Comparison of ENCODE assay signal across 8 cellular contexts in genomic region chr15:64355559-64356442, GRCh38. TPM values are rescaled to one million over a fixed set of nuclear protein-coding genes. Genes with fewer than 3 reads are reported as not detected.
A peak's percentile ranks its signal among the peaks of the same experiment; 100 is the strongest.
DNase-seq lines count a peak whose midpoint lies in the region; ATAC-seq and TF ChIP-seq lines count a peak whose summit lies in the region.

TSS of gene CSNK1G1 (minus strand) at chr15:64356173. CDS start at chr15:64300499, 55,674 bp downstream.

- H3K27me3 ChIP-seq in IMR-90 (ENCODE audit: control insufficient read depth, insufficient read depth, low read length): no peaks in the 10 kb centered on the region

- no peak; the same call in 1 of the 2 replicates for TF ChIP-seq POLR2A in IMR-90 (IDR thresholded peaks at IDR 0.05; ENCODE audit: low read depth, low read length)

- TF ChIP-seq CTCF in IMR-90 (conservative IDR thresholded peaks at IDR 0.05; ENCODE audit: low read depth, low read length): no peak

- H3K9me3 ChIP-seq in IMR-90 (ENCODE audit: control insufficient read depth, insufficient read depth, low read length): no peaks in the 10 kb centered on the region

- peak; percentile 96 for ATAC-seq in GM21528 (IDR thresholded peaks at IDR 0.05; ENCODE audit: low FRiP score, unreplicated experiment)
- ATAC-seq in IMR-90 (ENCODE audit: low read depth): peak; percentile 98

- peak within 1 kb of the TSS; percentile 20; the same call in 1 of the 2 replicates for H2BK120ac ChIP-seq in IMR-90 (ENCODE audit: low read depth, low read length)

- peak within 1 kb of the TSS; percentile 27; the same call in 1 of the 2 replicates for H3K56ac ChIP-seq in IMR-90 (ENCODE audit: extremely low read depth, insufficient read depth, low read length)

- no peaks in the 10 kb centered on the region for H3K9me1 ChIP-seq in IMR-90 (ENCODE audit: insufficient read depth, low read length)

- no TSS peak for BruUV-seq in IMR-90 (replicated peaks; lab: Mats Ljungman, UMichigan)

- CTCF ChIA-PET in IMR-90 (lab: Yijun Ruan, JAX): interaction anchor here (1.0 kb wide), 1 partner anchor 162 kb away, joined by 4 read pairs; no protein-coding TSS in a partner anchor

- in situ Hi-C loops in Caki2 (cut with HindIII; ENCODE audit: low pct_unique_long_range_greater_than_20kb, low sequenced_read_pairs) (no loop called here), IMR-90 (cut with MboI; ENCODE audit: low sequenced_read_pairs) (no loop called here)

- H3K36me3 ChIP-seq in IMR-90 (ENCODE audit: control insufficient read depth, insufficient read depth, low read length): no peaks in the 10 kb centered on the region

- peak within 1 kb of the TSS; percentile 76 for H3K4ac ChIP-seq in IMR-90 (ENCODE audit: low read depth, low read length)

- H2AK5ac ChIP-seq in IMR-90 (ENCODE audit: low read depth, low read length): peak within 1 kb of the TSS; percentile 87

- H3K4me2 ChIP-seq in IMR-90 (ENCODE audit: low read depth, low read length): peak within 1 kb of the TSS; percentile 100

- intact Hi-C loops in IMR-90 (cut with micrococcal nuclease): loop anchor here (1.0 to 2.0 kb wide), 3 partner anchors 31 to 192 kb away; partner anchors contain the start of genes PPIB and TRIP4

- H2BK15ac ChIP-seq in IMR-90 (ENCODE audit: low read depth, low read length): no peak within 1 kb of the TSS

- peak within 1 kb of the TSS; percentile 81 for H4K5ac ChIP-seq in IMR-90 (ENCODE audit: low read depth, low read length)

- POLR2A ChIA-PET in IMR-90 (lab: Charles Lee; ENCODE audit: unreplicated experiment): interaction anchor here (0.6 to 1.0 kb wide), 2 partner anchors 10 to 218 kb away, joined by 3 to 7 read pairs; no protein-coding TSS in a partner anchor

- peak; percentile 96 for DNase-seq in Caki2 (ENCODE audit: low read depth)
- DNase-seq in IMR-90: peak; percentile 98
- peak; percentile 99 for DNase-seq in OCI-M1 (lab: John Stamatoyannopoulos, UW)
- peak; percentile 90 for DNase-seq in activated T-cell treated with anti-CD3 and anti-CD28 coated beads for 24 hours (ENCODE audit: low read depth)
- DNase-seq in epidermal melanocyte (ENCODE audit: insufficient read length, low spot score): peak; percentile 68
- peak; percentile 96 for DNase-seq in middle frontal gyrus (ENCODE audit: extremely low spot score, low spot score)
- peak; percentile 87 to 89 for DNase-seq in stimulated activated CD8-positive, alpha-beta memory T cell treated with anti-CD3 and anti-CD28 coated beads, Interleukin-2, amount 100 ng/mL, for 48 hours (ENCODE audit: low read depth in 2 of 2)

- peak within 1 kb of the TSS; percentile 78 for H3K27ac ChIP-seq in IMR-90 (ENCODE audit: insufficient read depth, low read length)

- H2BK20ac ChIP-seq in IMR-90 (ENCODE audit: low read depth, low read length): no peak within 1 kb of the TSS

- WGBS in IMR-90 (ENCODE audit: extremely low coverage in 2 of 2, insufficient read length in 1 of 2), 2 experiments: 0% methylated on average over 16 of the region's 55 CpGs; no CpG with 5 or more reads in 1 of the 2 experiments

- peak within 1 kb of the TSS; percentile 62 for H3K4me3 ChIP-seq in IMR-90 (ENCODE audit: insufficient read depth, low read depth, low read length)

- peaks cover 2% of the 10 kb centered on the region; the same call in 1 of the 2 replicates for H3K4me1 ChIP-seq in IMR-90 (ENCODE audit: control insufficient read depth, insufficient read depth, low read length)

- peak within 1 kb of the TSS; percentile 93 for H3K9ac ChIP-seq in IMR-90 (ENCODE audit: low read depth, low read length)

- H2AK9ac ChIP-seq in IMR-90 (replicated peaks; ENCODE audit: low read depth, low read length, poor library complexity): peak within 1 kb of the TSS; percentile 94

- no peaks in the 10 kb centered on the region; the same call in 1 of the 2 replicates for H4K20me1 ChIP-seq in IMR-90 (ENCODE audit: insufficient read depth, low read length)

- peak within 1 kb of the TSS; percentile 60 for H3K18ac ChIP-seq in IMR-90 (ENCODE audit: low read depth, low read length)

- TF ChIP-seq RAD21 in IMR-90 (IDR thresholded peaks at IDR 0.05; ENCODE audit: low read length): no peak

- peak within 1 kb of the TSS; percentile 74 for H3K14ac ChIP-seq in IMR-90 (replicated peaks; ENCODE audit: low read depth, low read length)

- peak within 1 kb of the TSS; percentile 80 for H4K91ac ChIP-seq in IMR-90 (ENCODE audit: insufficient read depth, low read depth, low read length)

- H3K79me1 ChIP-seq in IMR-90 (ENCODE audit: low read depth in 1 of 2, low read length in 2 of 2): peaks cover 0 to 24% of the 10 kb centered on the region in 2 experiments; a peak in 2 of 4 replicates

- dilution Hi-C loops in IMR-90 (cut with HindIII; ENCODE audit: low sequenced_read_pairs, unreplicated experiment): no loop called here

- peak within 1 kb of the TSS; percentile 1 to 77 for H4K8ac ChIP-seq in IMR-90 (ENCODE audit: low read depth in 2 of 2, low read length in 2 of 2)

- peak within 1 kb of the TSS; percentile 94 for H2AFZ ChIP-seq in IMR-90 (replicated peaks; ENCODE audit: low read length, poor library complexity)

- H3K23ac ChIP-seq in IMR-90 (ENCODE audit: low read depth, low read length): peak within 1 kb of the TSS; percentile 93

- H2BK5ac ChIP-seq in IMR-90 (ENCODE audit: low read depth, low read length, poor library complexity, severe bottlenecking): peak within 1 kb of the TSS; percentile 76

TF ChIP-seq in IMR-90, 13 proteins besides CTCF, POLR2A, EP300 and RAD21:
- no peak for TF ChIP-seq CEBPB (IDR thresholded peaks at IDR 0.05; ENCODE audit: low read depth, low read length)
- TF ChIP-seq RFX5 (IDR thresholded peaks at IDR 0.05; ENCODE audit: low read depth, low read length): no peak
- TF ChIP-seq SMC3 (IDR thresholded peaks at IDR 0.05; ENCODE audit: low read depth, low read length): no peak
- no peak for TF ChIP-seq ELK1 (IDR thresholded peaks at IDR 0.05; ENCODE audit: borderline replicate concordance, low read depth, low read length)
- TF ChIP-seq NFE2L2 (IDR thresholded peaks at IDR 0.05; ENCODE audit: low read depth, low read length): no peak
- TF ChIP-seq USF2 (IDR thresholded peaks at IDR 0.05; ENCODE audit: low read depth, low read length): no peak
- TF ChIP-seq MAFK (IDR thresholded peaks at IDR 0.05; ENCODE audit: low read depth, low read length): no peak
- TF ChIP-seq FOS (IDR thresholded peaks at IDR 0.05; ENCODE audit: low read depth, low read length): no peak
- TF ChIP-seq CHD1 (IDR thresholded peaks at IDR 0.05; ENCODE audit: low read depth, low read length): no peak
- no peak for TF ChIP-seq BHLHE40 (IDR thresholded peaks at IDR 0.05; ENCODE audit: low read depth, low read length)
- TF ChIP-seq MAZ (IDR thresholded peaks at IDR 0.05; ENCODE audit: borderline replicate concordance, low read depth, low read length): peak; percentile 95
- TF ChIP-seq RCOR1 (IDR thresholded peaks at IDR 0.05; ENCODE audit: insufficient replicate concordance, low read length): no peak
- peak; percentile 85 for TF ChIP-seq MXI1 (IDR thresholded peaks at IDR 0.05; ENCODE audit: borderline replicate concordance, low read depth, low read length)

RNA-seq across cellular contexts. Expression of gene CSNK1G1, which starts in this region (rescaled TPM):
- 9.4 and 12.7 TPM in 2 replicates for total RNA-seq in Caki2 (2014; rRNA removed; shearing (Covaris generic); ENCODE audit: low replicate concordance)
- 26.7 and 29.4 TPM in 2 replicates for total RNA-seq in IMR-90 (2012; rRNA removed)
- 6.7 and 7.4 TPM in 2 replicates for polyA plus RNA-seq in IMR-90 (2012; rRNA removed)
- polyA plus RNA-seq in IMR-90 (2012; cell fraction: cytosol; rRNA removed): 2.2 and 2.4 TPM in 2 replicates
- polyA plus RNA-seq in IMR-90 (2012; cell fraction: nucleus; rRNA removed; ENCODE audit: low replicate concordance): 2.9 and 14.9 TPM in 2 replicates

Comparison
In these comparisons a context has a peak if more than half of its experiments do, and no peak if none do; other contexts are left out.
1. Peak in every context shown above with its lines: DNase-seq, ATAC-seq, H3K4me3 ChIP-seq and H3K27ac ChIP-seq.